In genomic region chr2:98416760-98417159, GRCh38 we compare ENCODE assay signal across 1 cellular context.
TF ChIP-seq lines count a peak whose summit lies in the region.

No MANE protein-coding gene starts in this region.

TF ChIP-seq in SK-N-SH, 30 proteins besides CTCF, POLR2A, EP300 and RAD21:
- TF ChIP-seq EZH2phosphoT487 (IDR thresholded peaks at IDR 0.05; ENCODE audit: borderline replicate concordance, low read depth) (no peak), ZBTB33 (IDR thresholded peaks at IDR 0.05; ENCODE audit: borderline replicate concordance, low read depth) (no peak), USF1 (IDR thresholded peaks at IDR 0.05; ENCODE audit: borderline replicate concordance, low read depth) (no peak), CHD2 (IDR thresholded peaks at IDR 0.05; ENCODE audit: low read length, partially characterized antibody) (no peak), MEF2A (IDR thresholded peaks at IDR 0.05; ENCODE audit: borderline replicate concordance, low read depth) (no peak), MXI1 (IDR thresholded peaks at IDR 0.05; ENCODE audit: low read depth, low read length) (no peak), JUND (IDR thresholded peaks at IDR 0.05) (no peak), NRF1 (IDR thresholded peaks at IDR 0.05; ENCODE audit: low read depth, low read length) (no peak)
